In the genomic region with DNA sequence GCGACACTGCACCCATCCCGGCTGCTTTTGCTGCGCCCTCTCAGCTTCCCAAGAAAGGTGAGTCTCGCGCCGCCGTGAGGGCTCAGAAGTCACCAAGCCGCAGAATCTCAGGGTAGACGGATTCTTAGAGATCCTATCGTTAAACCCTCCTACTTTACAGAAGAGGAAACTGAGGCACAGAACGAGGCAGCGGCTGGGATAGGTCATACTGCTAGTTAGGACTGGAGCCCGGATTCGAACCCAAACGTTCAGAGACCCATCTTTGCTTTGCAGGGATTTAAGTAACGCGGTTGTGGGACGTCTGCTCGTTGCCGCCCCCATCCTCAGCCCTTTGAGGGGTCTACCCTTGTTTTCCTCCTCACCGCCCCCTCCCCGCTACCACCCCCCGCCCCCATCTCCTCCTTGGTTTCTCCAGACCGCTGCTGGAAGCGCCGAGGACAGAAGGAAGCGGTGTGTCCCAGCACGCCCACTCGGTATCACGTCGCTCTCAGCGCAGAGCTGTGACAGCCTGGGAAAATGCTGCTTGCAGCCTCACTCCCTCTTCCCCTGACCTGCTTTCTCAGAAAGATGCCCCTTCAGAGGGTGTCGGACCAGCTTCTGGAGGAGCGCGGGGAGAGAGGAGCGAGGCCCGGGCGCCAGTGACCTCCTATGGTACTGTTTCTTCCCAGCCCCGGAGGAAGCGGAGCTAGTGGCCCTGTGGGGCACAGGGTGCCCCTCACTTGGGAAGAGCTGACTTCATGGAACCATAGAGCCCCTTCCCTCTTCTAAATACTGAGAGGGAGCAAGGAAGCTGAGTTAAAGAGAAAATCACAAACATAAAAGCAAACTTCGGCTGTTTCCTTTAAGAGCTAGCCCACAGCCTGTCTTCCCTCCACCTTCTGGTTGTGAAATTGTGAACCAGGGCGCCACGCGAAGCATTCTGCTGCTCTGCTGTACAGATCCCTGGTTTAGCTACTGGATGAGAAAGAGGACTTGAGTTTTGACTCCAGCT, we compare ENCODE assay signal across 8 cellular contexts. TPM values are rescaled to one million over a fixed set of nuclear protein-coding genes. Genes with fewer than 3 reads are reported as not detected.
DNase-seq lines count a peak whose midpoint lies in the region; ATAC-seq and TF ChIP-seq lines count a peak whose summit lies in the region.

No MANE protein-coding gene starts in this region.

- H3K9ac ChIP-seq in neural progenitor cell, result no peak overlapping the region

- peaks cover 0 to 7% (median 4%) of the 10 kb centered on the region in 3 donors for H3K36me3 Mint-ChIP-seq in CD8-positive, alpha-beta memory T cell
- peaks cover 5% of the 10 kb centered on the region for H3K36me3 Mint-ChIP-seq in neural progenitor cell

- peak overlapping the region; percentile 82 to 97 (median 89) for H3K4me3 Mint-ChIP-seq in CD8-positive, alpha-beta memory T cell
- peak overlapping the region; percentile 88 for H3K4me3 Mint-ChIP-seq in neural progenitor cell

- H3K27ac Mint-ChIP-seq in CD8-positive, alpha-beta memory T cell, result peak overlapping the region; percentile 46 to 98 (median 93)
- H3K27ac Mint-ChIP-seq in neural progenitor cell, result no peak overlapping the region

- H3K4me1 Mint-ChIP-seq in CD8-positive, alpha-beta memory T cell, result peaks cover 28 to 41% (median 36%) of the 10 kb centered on the region in 3 donors
- H3K4me1 Mint-ChIP-seq in neural progenitor cell, result peaks cover 16% of the 10 kb centered on the region

- no peaks in the 10 kb centered on the region for H3K9me3 Mint-ChIP-seq in CD8-positive, alpha-beta memory T cell
- peaks cover under 1% of the 10 kb centered on the region for H3K9me3 Mint-ChIP-seq in neural progenitor cell

- no peak for ATAC-seq in HG02981 (IDR thresholded peaks at IDR 0.05; ENCODE audit: unreplicated experiment)

- H4K20me1 ChIP-seq in neural progenitor cell (ENCODE audit: low read depth), result no peaks in the 10 kb centered on the region

- CTCF ChIA-PET in CD8-positive, alpha-beta memory T cell (lab: Charles Lee), result interaction anchor here (2.9 kb wide), 1 partner anchor 10 kb away, joined by 11 read pairs; no protein-coding TSS in a partner anchor

- TF ChIP-seq CTCF in Peyer's patch (IDR thresholded peaks at IDR 0.05) (no peak), neural progenitor cell (IDR thresholded peaks at IDR 0.05) (no peak), vagina (IDR thresholded peaks at IDR 0.05) (no peak)

- H3K27me3 ChIP-seq in CD8-positive, alpha-beta memory T cell (ENCODE audit: insufficient read depth, low read length, poor library complexity, severe bottlenecking), result no peaks in the 10 kb centered on the region
- H3K27me3 ChIP-seq in Peyer's patch, result no peaks in the 10 kb centered on the region
- peaks cover 67% of the 10 kb centered on the region for H3K27me3 ChIP-seq in neural progenitor cell
- H3K27me3 ChIP-seq in vagina, result no peaks in the 10 kb centered on the region

- peak overlapping the region; percentile 76 for H3K4me2 ChIP-seq in neural progenitor cell

- peaks cover 5% of the 10 kb centered on the region for H3F3A ChIP-seq in neural progenitor cell (ENCODE audit: low read depth)

- TF ChIP-seq POLR2A in Peyer's patch (IDR thresholded peaks at IDR 0.05), result no peak
- no peak for TF ChIP-seq POLR2A in vagina (IDR thresholded peaks at IDR 0.05)

- H3K4me1 ChIP-seq in CD8-positive, alpha-beta memory T cell (ENCODE audit: insufficient read depth, low read length), result peaks cover 18% of the 10 kb centered on the region
- H3K4me1 ChIP-seq in Peyer's patch (peaks cover 0 to 6% (median 0%) of the 10 kb centered on the region in 4 donors), neural progenitor cell (no peaks in the 10 kb centered on the region), vagina (peaks cover 18% of the 10 kb centered on the region)

- intact Hi-C loops in vagina (cut with DNase I), result no loop called here

- H3K27ac ChIP-seq in CD8-positive, alpha-beta memory T cell (ENCODE audit: low read depth, low read length), result peak overlapping the region; percentile 55
- H3K27ac ChIP-seq in Peyer's patch (peak overlapping the region; percentile 60 to 88 (median 68)), neural progenitor cell (no peak overlapping the region), vagina (peak overlapping the region; percentile 67)

- H2AFZ ChIP-seq in neural progenitor cell (replicated peaks), result peak overlapping the region; percentile 80

- H3K36me3 ChIP-seq in CD8-positive, alpha-beta memory T cell (ENCODE audit: insufficient read depth, low read length), result no peaks in the 10 kb centered on the region
- no peaks in the 10 kb centered on the region for H3K36me3 ChIP-seq in Peyer's patch
- no peaks in the 10 kb centered on the region for H3K36me3 ChIP-seq in neural progenitor cell
- no peaks in the 10 kb centered on the region for H3K36me3 ChIP-seq in vagina

- DNase-seq in CD8-positive, alpha-beta memory T cell, result peak; percentile 13 to 51 (median 26)
- DNase-seq in H4 (ENCODE audit: low spot score), result peak; percentile 31
- peak; percentile 31 to 60 (median 56) for DNase-seq in Peyer's patch
- peak; percentile 16 for DNase-seq in activated naive CD4-positive, alpha-beta T cell treated with anti-CD3 and anti-CD28 coated beads, Interleukin-2, amount 50 U/mL, for 16 hours
- peak; percentile 32 for DNase-seq in glomerular visceral epithelial cell (ENCODE audit: extremely low spot score)
- peak; percentile 60 for DNase-seq in neural progenitor cell (ENCODE audit: low spot score)
- no peak for DNase-seq in vagina (ENCODE audit: extremely low spot score in 2 of 2)

- no peaks in the 10 kb centered on the region for H3K27me3 Mint-ChIP-seq in CD8-positive, alpha-beta memory T cell
- H3K27me3 Mint-ChIP-seq in neural progenitor cell (ENCODE audit: insufficient read depth, low read depth), result peaks cover 2% of the 10 kb centered on the region

- H3K4me3 ChIP-seq in CD8-positive, alpha-beta memory T cell (ENCODE audit: low read length), result peak overlapping the region; percentile 78
- H3K4me3 ChIP-seq in Peyer's patch, result peak overlapping the region; percentile 67 to 81 (median 72)
- peak overlapping the region; percentile 55 for H3K4me3 ChIP-seq in neural progenitor cell
- H3K4me3 ChIP-seq in vagina, result peak overlapping the region; percentile 72

- no peaks in the 10 kb centered on the region for H3K79me2 ChIP-seq in neural progenitor cell (ENCODE audit: low read depth)

- POLR2A ChIA-PET in CD8-positive, alpha-beta memory T cell (lab: Charles Lee), result no interaction called here

- no peaks in the 10 kb centered on the region for H3K9me3 ChIP-seq in CD8-positive, alpha-beta memory T cell (ENCODE audit: low read length)
- H3K9me3 ChIP-seq in Peyer's patch, result no peaks in the 10 kb centered on the region
- H3K9me3 ChIP-seq in neural progenitor cell (ENCODE audit: low read depth), result no peaks in the 10 kb centered on the region
- H3K9me3 ChIP-seq in vagina, result no peaks in the 10 kb centered on the region

RNA-seq across cellular contexts. Expression of a gene that starts 0.6 kb away (rescaled TPM):
- 10 to 100 TPM in 1 of 2 experiments, 1 to 10 TPM in 1; 6.7 to 11.5 TPM for total RNA-seq in CD8-positive, alpha-beta memory T cell
- 5.2 TPM for polyA plus RNA-seq in CD8-positive, alpha-beta memory T cell
- 12.1 and 13.3 TPM in 2 replicates for total RNA-seq in H4 (2014; rRNA removed; shearing (Covaris generic))
- total RNA-seq in Peyer's patch (1 to 10 TPM; 3.4 to 6.9 (median 4.9) TPM), neural progenitor cell (ENCODE audit: low replicate concordance) (2.0 and 11.3 TPM in 2 replicates), vagina (26.0 TPM)

Comparison
In these comparisons a context has a peak if more than half of its experiments do, and no peak if none do; other contexts are left out.
1. DNase-seq: peak in CD8-positive, alpha-beta memory T cell (5 of 5), H4 (single experiment), Peyer's patch (3 of 3), activated naive CD4-positive, alpha-beta T cell treated with anti-CD3 and anti-CD28 coated beads, Interleukin-2, amount 50 U/mL, for 16 hours (single experiment), glomerular visceral epithelial cell (single experiment) and neural progenitor cell (single experiment); none in vagina (0 of 2).
2. Peak in every context shown above with its lines, with median percentiles within 50 percentile points of each other: H3K4me3 ChIP-seq.